Comparison of ENCODE assay signal across 8 cellular contexts in the genomic region with DNA sequence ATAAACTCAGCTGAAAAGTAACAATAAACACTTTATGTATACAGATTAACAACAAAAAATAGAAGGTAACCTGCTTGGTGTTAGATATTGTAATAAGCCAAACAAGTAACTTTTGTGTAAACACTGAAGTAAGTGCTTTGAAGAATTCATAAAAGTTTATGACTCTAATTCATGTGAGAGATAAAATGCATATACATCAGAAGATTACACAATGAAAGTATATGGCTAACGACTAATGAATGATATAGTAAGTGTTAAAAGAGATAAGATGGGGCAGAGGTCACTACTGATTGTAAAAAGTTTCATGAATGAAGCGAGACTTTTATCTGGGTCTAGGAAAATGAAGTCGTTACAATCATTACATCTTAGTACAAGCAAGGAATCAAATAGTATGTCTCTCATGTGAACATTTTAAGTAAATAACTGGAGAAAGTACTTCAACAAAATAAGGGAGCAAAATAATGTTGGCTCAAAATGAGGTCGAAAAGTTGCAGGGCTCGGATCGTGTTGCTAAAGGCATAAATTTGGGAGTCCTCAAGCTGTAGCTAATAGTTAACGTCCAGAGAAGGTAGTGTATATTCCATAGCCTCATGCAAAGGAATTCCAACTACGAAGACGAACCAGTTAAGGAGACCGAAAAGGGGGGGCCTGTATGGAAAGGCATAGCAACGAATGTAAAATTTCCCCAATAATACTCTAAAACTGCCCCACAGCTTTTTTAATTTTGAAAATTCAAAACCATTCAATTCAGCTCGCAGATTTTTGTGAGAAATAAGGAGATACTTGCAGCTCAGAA. TPM values are rescaled to one million over a fixed set of nuclear protein-coding genes. Genes with fewer than 3 reads are reported as not detected.
DNase-seq lines count a peak whose midpoint lies in the region; ATAC-seq lines count a peak whose summit lies in the region.

No MANE protein-coding gene starts in this region.

- H3K36me3 Mint-ChIP-seq in activated CD8-positive, alpha-beta memory T cell treated with anti-CD3 and anti-CD28 coated beads, Interleukin-2, amount 10 ng/mL, durations not matched to agents 7 days and 5 days: peaks cover 31% of the 10 kb centered on the region
- peaks cover 35% of the 10 kb centered on the region for H3K36me3 Mint-ChIP-seq in activated T-helper 17 cell treated with anti-CD3 and anti-CD28 coated beads, Interleukin-2, amount 50 U/mL, for 72 hours (ENCODE audit: low read depth)
- peaks cover 8 to 19% of the 10 kb centered on the region in 2 donors for H3K36me3 Mint-ChIP-seq in stimulated activated naive B cell treated with anti-CD40 and anti-IgM and Interleukin-4, amounts not matched to agents 10 μg/mL and 1 μg/mL and 100 μg/mL, for 72 hours

- no peaks in the 10 kb centered on the region for H3K9me3 ChIP-seq in iPS-18c (ENCODE audit: control insufficient read depth, insufficient read depth, low read length)

- H3K4me1 Mint-ChIP-seq in activated CD8-positive, alpha-beta memory T cell treated with anti-CD3 and anti-CD28 coated beads, Interleukin-2, amount 10 ng/mL, durations not matched to agents 7 days and 5 days: peaks cover 43% of the 10 kb centered on the region
- H3K4me1 Mint-ChIP-seq in activated T-helper 17 cell treated with anti-CD3 and anti-CD28 coated beads, Interleukin-2, amount 50 U/mL, for 72 hours: peaks cover 16% of the 10 kb centered on the region
- peaks cover 14 to 34% of the 10 kb centered on the region in 2 donors for H3K4me1 Mint-ChIP-seq in stimulated activated naive B cell treated with anti-CD40 and anti-IgM and Interleukin-4, amounts not matched to agents 10 μg/mL and 1 μg/mL and 100 μg/mL, for 72 hours

- ATAC-seq in activated CD8-positive, alpha-beta memory T cell treated with anti-CD3 and anti-CD28 coated beads, Interleukin-2, amount 10 ng/mL, durations not matched to agents 7 days and 5 days: no peak
- no peak for ATAC-seq in activated T-helper 17 cell treated with anti-CD3 and anti-CD28 coated beads, Interleukin-2, amount 50 U/mL, for 72 hours (replicated peaks)
- no peak for ATAC-seq in stimulated activated naive B cell treated with anti-CD40 and anti-IgM and Interleukin-4, amounts not matched to agents 10 μg/mL and 1 μg/mL and 100 μg/mL, for 72 hours (replicated peaks)

- no peaks in the 10 kb centered on the region for H3K9me3 Mint-ChIP-seq in activated CD8-positive, alpha-beta memory T cell treated with anti-CD3 and anti-CD28 coated beads, Interleukin-2, amount 10 ng/mL, durations not matched to agents 7 days and 5 days (ENCODE audit: low read depth)
- H3K9me3 Mint-ChIP-seq in activated T-helper 17 cell treated with anti-CD3 and anti-CD28 coated beads, Interleukin-2, amount 50 U/mL, for 72 hours: no peaks in the 10 kb centered on the region
- no peaks in the 10 kb centered on the region for H3K9me3 Mint-ChIP-seq in stimulated activated naive B cell treated with anti-CD40 and anti-IgM and Interleukin-4, amounts not matched to agents 10 μg/mL and 1 μg/mL and 100 μg/mL, for 72 hours

- CTCF ChIA-PET in activated CD8-positive, alpha-beta memory T cell treated with anti-CD3 and anti-CD28 coated beads, Interleukin-2, amount 10 ng/mL, durations not matched to agents 7 days and 5 days (lab: Charles Lee): interaction anchor here (1.2 kb wide), 1 partner anchor 44 kb away, joined by 3 read pairs; no protein-coding TSS in a partner anchor

- H3K4me3 ChIP-seq in iPS-18c (ENCODE audit: insufficient read depth, low read depth, low read length): peak overlapping the region; percentile 92

- H3K27ac Mint-ChIP-seq in activated CD8-positive, alpha-beta memory T cell treated with anti-CD3 and anti-CD28 coated beads, Interleukin-2, amount 10 ng/mL, durations not matched to agents 7 days and 5 days: peak overlapping the region; percentile 96
- H3K27ac Mint-ChIP-seq in activated T-helper 17 cell treated with anti-CD3 and anti-CD28 coated beads, Interleukin-2, amount 50 U/mL, for 72 hours: peak overlapping the region; percentile 97
- H3K27ac Mint-ChIP-seq in stimulated activated naive B cell treated with anti-CD40 and anti-IgM and Interleukin-4, amounts not matched to agents 10 μg/mL and 1 μg/mL and 100 μg/mL, for 72 hours: peak overlapping the region; percentile 99

- no peak for DNase-seq in activated CD8-positive, alpha-beta memory T cell treated with anti-CD3 and anti-CD28 coated beads, Interleukin-2, amount 10 ng/mL, durations not matched to agents 7 days and 5 days
- no peak for DNase-seq in activated CD8-positive, alpha-beta memory T cell treated with anti-CD3 and anti-CD28 coated beads for 24 hours
- DNase-seq in stimulated activated naive B cell treated with anti-CD40 and anti-IgM and Interleukin-4, amounts not matched to agents 10 μg/mL and 1 μg/mL and 100 μg/mL, for 72 hours: no peak
- DNase-seq in anterior cingulate cortex (lab: John Stamatoyannopoulos, UW): no peak
- no peak for DNase-seq in SK-N-DZ (ENCODE audit: low spot score)
- no peak for DNase-seq in islet precursor cell

- peak overlapping the region; percentile 94 for H3K4me3 Mint-ChIP-seq in activated CD8-positive, alpha-beta memory T cell treated with anti-CD3 and anti-CD28 coated beads, Interleukin-2, amount 10 ng/mL, durations not matched to agents 7 days and 5 days
- H3K4me3 Mint-ChIP-seq in activated T-helper 17 cell treated with anti-CD3 and anti-CD28 coated beads, Interleukin-2, amount 50 U/mL, for 72 hours: peak overlapping the region; percentile 97
- peak overlapping the region; percentile 94 to 99 for H3K4me3 Mint-ChIP-seq in stimulated activated naive B cell treated with anti-CD40 and anti-IgM and Interleukin-4, amounts not matched to agents 10 μg/mL and 1 μg/mL and 100 μg/mL, for 72 hours

- no peaks in the 10 kb centered on the region for H3K27me3 Mint-ChIP-seq in activated CD8-positive, alpha-beta memory T cell treated with anti-CD3 and anti-CD28 coated beads, Interleukin-2, amount 10 ng/mL, durations not matched to agents 7 days and 5 days
- H3K27me3 Mint-ChIP-seq in activated T-helper 17 cell treated with anti-CD3 and anti-CD28 coated beads, Interleukin-2, amount 50 U/mL, for 72 hours: no peaks in the 10 kb centered on the region
- no peaks in the 10 kb centered on the region for H3K27me3 Mint-ChIP-seq in stimulated activated naive B cell treated with anti-CD40 and anti-IgM and Interleukin-4, amounts not matched to agents 10 μg/mL and 1 μg/mL and 100 μg/mL, for 72 hours

RNA-seq across cellular contexts. Expression of gene DUT, which starts 1.0 kb away (rescaled TPM):
- 100 to 1,000 TPM; 348 to 349 TPM for total RNA-seq in activated CD8-positive, alpha-beta memory T cell treated with anti-CD3 and anti-CD28 coated beads, Interleukin-2, amount 10 ng/mL, durations not matched to agents 7 days and 5 days
- 100 to 1,000 TPM; 248 to 397 TPM for total RNA-seq in activated T-helper 17 cell treated with anti-CD3 and anti-CD28 coated beads, Interleukin-2, amount 50 U/mL, for 72 hours
- polyA plus RNA-seq in SK-N-DZ (2014; cell fraction: cytosol; rRNA removed): 195 and 214 TPM in 2 replicates
- polyA plus RNA-seq in SK-N-DZ (2014; cell fraction: nucleus; rRNA removed): 346 and 376 TPM in 2 replicates
